ENCODE assay signal across 8 cellular contexts in the genomic region with DNA sequence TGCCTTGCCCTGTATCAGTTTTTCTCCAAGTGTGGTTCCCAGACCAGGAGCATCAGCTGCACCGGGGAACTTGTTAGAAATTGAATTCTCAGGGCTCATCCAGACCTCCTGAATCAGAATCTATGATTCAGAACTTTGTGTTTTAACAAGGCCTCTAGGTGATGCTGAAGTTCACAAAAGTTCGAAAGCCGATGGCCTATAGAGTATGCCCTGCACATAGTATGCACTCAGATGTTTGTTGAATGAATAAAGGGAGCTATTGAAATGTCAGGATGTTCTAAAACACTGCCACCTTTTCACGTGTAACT.
A peak's percentile ranks its signal among the peaks of the same experiment; 100 is the strongest.
DNase-seq lines count a peak whose midpoint lies in the region; TF ChIP-seq lines count a peak whose summit lies in the region.

No MANE protein-coding gene starts in this region.

- DNase-seq in HAP-1 (ENCODE audit: low spot score in 2 of 2) (no peak), WERI-Rb-1 (no peak), glomerular visceral epithelial cell (ENCODE audit: extremely low spot score) (peak; percentile 30), NCI-H1436 treated with DMSO at 0.1 percent for 48 hours (lab: John Stamatoyannopoulos, UW) (no peak), GM10248 (ENCODE audit: extremely low spot score) (no peak), hypothalamus (lab: John Stamatoyannopoulos, UW) (no peak)
- no peak for DNase-seq in central memory CD4-positive, alpha-beta T cell

- no peaks in the 10 kb centered on the region for H3K27me3 ChIP-seq in HAP-1 (ENCODE audit: low read depth)
- H3K27me3 ChIP-seq in WERI-Rb-1 (ENCODE audit: insufficient read depth, low read depth, severe bottlenecking): no peaks in the 10 kb centered on the region
- H3K27me3 ChIP-seq in rectal smooth muscle tissue (ENCODE audit: control insufficient read depth, insufficient read depth, low read length): no peaks in the 10 kb centered on the region

- H3K4me3 ChIP-seq in HAP-1 (peak overlapping the region; percentile 60), WERI-Rb-1 (ENCODE audit: low read depth, low read length) (peak overlapping the region; percentile 64), rectal smooth muscle tissue (ENCODE audit: low read length) (peak overlapping the region; percentile 58)

- POLR2A ChIA-PET in GM10248 (lab: Yijun Ruan, JAX): no interaction called here

- H3K4me1 ChIP-seq in HAP-1 (peaks cover 10% of the 10 kb centered on the region), rectal smooth muscle tissue (ENCODE audit: control insufficient read depth, insufficient read depth, low read length) (peaks cover 6% of the 10 kb centered on the region)

- peak overlapping the region; percentile 80 for H3K9ac ChIP-seq in rectal smooth muscle tissue (ENCODE audit: low read length)

- CTCF ChIA-PET in GM10248 (lab: Yijun Ruan, JAX): interaction anchor here (1.0 kb wide), 1 partner anchor 30 kb away, joined by 4 read pairs; no protein-coding TSS in a partner anchor

- TF ChIP-seq CTCF in WERI-Rb-1 (IDR thresholded peaks at IDR 0.05; ENCODE audit: low read depth, low read length) (no peak), GM10248 (IDR thresholded peaks at IDR 0.05; ENCODE audit: control extremely low read depth, extremely low read depth, low read depth, missing control alignments) (no peak)

- H3K36me3 ChIP-seq in HAP-1 (replicated peaks) (peaks cover 9% of the 10 kb centered on the region), WERI-Rb-1 (peaks cover 2% of the 10 kb centered on the region; the same call in 1 of the 2 replicates), rectal smooth muscle tissue (ENCODE audit: control insufficient read depth, insufficient read depth, low read length) (no peaks in the 10 kb centered on the region)

- no peak overlapping the region for H3K27ac ChIP-seq in WERI-Rb-1
- H3K27ac ChIP-seq in rectal smooth muscle tissue (ENCODE audit: low read depth, low read length): peak overlapping the region; percentile 82

- H3K9me3 ChIP-seq in HAP-1 (no peaks in the 10 kb centered on the region), WERI-Rb-1 (ENCODE audit: severe bottlenecking) (no peaks in the 10 kb centered on the region)

- in situ Hi-C loops in HAP-1 (cut with MboI; ENCODE audit: low sequenced_read_pairs): no loop called here
